ENCODE assay signal across 17 cellular contexts in the genomic region with DNA sequence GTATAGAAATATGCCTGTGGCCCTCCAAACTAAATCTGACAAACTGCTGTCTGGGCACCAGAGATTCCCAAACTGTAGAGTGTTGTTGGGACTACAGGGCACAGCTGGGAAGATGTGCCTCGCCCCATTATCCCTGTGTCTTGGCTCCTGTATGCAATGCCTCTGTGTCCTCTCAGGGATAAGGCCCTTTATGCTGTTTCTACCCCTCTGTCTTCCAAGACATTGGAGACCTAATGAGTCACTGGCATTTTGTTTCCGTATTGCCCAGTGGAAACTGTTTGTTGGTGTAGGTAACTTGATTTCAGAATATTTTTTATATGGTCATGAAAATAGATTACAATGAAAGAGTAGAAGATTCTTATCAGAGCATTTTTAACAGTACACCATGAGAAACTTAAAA.
"Had no signal": no experiment of that assay in that cellular context is flagged by ENCODE, and none has a peak within 500 bp of the region (broad histone marks: within the 10 kb centered on the region; RNA-seq: fewer than 3 reads in every experiment).

No MANE protein-coding gene starts in this region.

- H3K4me3 Mint-ChIP-seq: activated CD4-positive, alpha-beta T cell treated with anti-CD3 and anti-CD28 coated beads for 36 hours; activated CD8-positive, alpha-beta T cell treated with anti-CD3 and anti-CD28 coated beads for 36 hours; activated naive CD4-positive, alpha-beta T cell treated with anti-CD3 and anti-CD28 coated beads, Interleukin-2, amount 50 U/mL, for 24 hours; T-helper 17 cell had no signal

- H3K36me3 ChIP-seq: ovary, stomach had no signal

- ATAC-seq: activated CD4-positive, alpha-beta T cell treated with anti-CD3 and anti-CD28 coated beads for 36 hours; activated CD8-positive, alpha-beta T cell treated with anti-CD3 and anti-CD28 coated beads for 36 hours; left ventricle myocardium superior; T-helper 17 cell had no signal

- H3K9me3 Mint-ChIP-seq: activated CD8-positive, alpha-beta T cell treated with anti-CD3 and anti-CD28 coated beads for 36 hours; activated naive CD4-positive, alpha-beta T cell treated with anti-CD3 and anti-CD28 coated beads, Interleukin-2, amount 50 U/mL, for 24 hours had no signal

- H3K4me1 Mint-ChIP-seq: activated CD4-positive, alpha-beta T cell treated with anti-CD3 and anti-CD28 coated beads for 36 hours; activated naive CD4-positive, alpha-beta T cell treated with anti-CD3 and anti-CD28 coated beads, Interleukin-2, amount 50 U/mL, for 24 hours; T-helper 17 cell had no signal

- H3K27ac ChIP-seq: esophagus muscularis mucosa, ovary, sigmoid colon, stomach, testis had no signal

- DNase-seq: activated CD4-positive, alpha-beta T cell treated with anti-CD3 and anti-CD28 coated beads for 36 hours; activated CD8-positive, alpha-beta T cell treated with anti-CD3 and anti-CD28 coated beads for 36 hours; activated effector memory CD4-positive, alpha-beta T cell treated with anti-CD3 and anti-CD28 coated beads, Interleukin-2, amount 50 U/mL, for 16 hours; activated T-cell treated with anti-CD3 and anti-CD28 coated beads, Interleukin-2, amount 50 U/mL, for 48 hours; amygdala; foreskin melanocyte; kidney glomerular epithelial cell; left ventricle myocardium superior; ovary; sigmoid colon; stimulated activated CD4-positive, alpha-beta T cell treated with anti-CD3 and anti-CD28 coated beads, Interleukin-12 subunit alpha, Interleukin-12 subunit beta, amount 100 ng/mL, for 4 hours; stimulated activated CD4-positive, alpha-beta T cell treated with anti-CD3 and anti-CD28 coated beads, Interleukin-2, amount 100 ng/mL, for 24 hours; stomach; T-helper 17 cell; testis had no signal

- H3K9me3 ChIP-seq: esophagus muscularis mucosa, ovary, sigmoid colon, stomach, testis had no signal

- H3K4me1 ChIP-seq: stomach had no signal

- H3K4me3 ChIP-seq: esophagus muscularis mucosa, ovary, sigmoid colon, stomach, testis had no signal

- H3K27me3 ChIP-seq: esophagus muscularis mucosa, ovary, sigmoid colon, stomach, testis had no signal

- H3K36me3 Mint-ChIP-seq: activated naive CD4-positive, alpha-beta T cell treated with anti-CD3 and anti-CD28 coated beads, Interleukin-2, amount 50 U/mL, for 24 hours had no signal

- H3K27ac Mint-ChIP-seq: activated CD4-positive, alpha-beta T cell treated with anti-CD3 and anti-CD28 coated beads for 36 hours; activated CD8-positive, alpha-beta T cell treated with anti-CD3 and anti-CD28 coated beads for 36 hours; activated naive CD4-positive, alpha-beta T cell treated with anti-CD3 and anti-CD28 coated beads, Interleukin-2, amount 50 U/mL, for 24 hours; T-helper 17 cell had no signal
